15 cellular contexts compared by ENCODE assay signal in the genomic region with DNA sequence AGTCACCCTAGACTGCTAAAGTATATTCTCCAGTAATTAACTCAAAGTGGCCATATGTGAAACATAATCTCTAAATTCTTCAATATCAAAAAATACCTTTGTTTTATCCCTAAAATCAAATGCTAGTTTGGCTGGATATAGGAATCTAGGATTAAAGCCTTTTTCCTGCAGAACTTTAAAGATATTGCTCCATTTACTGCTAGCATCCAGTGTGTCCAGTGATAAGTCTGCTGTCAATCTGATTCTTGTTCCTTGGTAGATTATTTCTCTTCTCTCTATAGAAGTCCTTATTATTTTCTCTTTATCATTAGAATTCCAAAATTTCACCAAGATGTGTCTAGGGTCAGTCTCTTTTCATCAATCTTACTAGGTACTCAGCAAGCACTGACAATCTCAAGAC.
"Had no signal": no experiment of that assay in that cellular context is flagged by ENCODE, and none has a peak within 500 bp of the region (broad histone marks: within the 10 kb centered on the region; RNA-seq: fewer than 3 reads in every experiment).

No MANE protein-coding gene starts in this region.

- H3K36me3 ChIP-seq: tibial artery had no signal

- DNase-seq: activated CD4-positive, alpha-beta T cell treated with anti-CD3 and anti-CD28 coated beads for 1 hour; activated CD4-positive, alpha-beta T cell treated with anti-CD3 and anti-CD28 coated beads, Interleukin-2, amount 50 U/mL, for 48 hours; activated naive CD4-positive, alpha-beta T cell treated with anti-CD3 and anti-CD28 coated beads for 36 hours; head of caudate nucleus; kidney glomerular epithelial cell; mesenchymal stem cell; stimulated activated CD4-positive, alpha-beta T cell treated with anti-CD3 and anti-CD28 coated beads, Interleukin-15, amount 100 ng/mL, for 24 hours; stimulated activated CD4-positive, alpha-beta T cell treated with anti-CD3 and anti-CD28 coated beads, Interleukin-4, amount 100 ng/mL, for 1 hour; stimulated activated naive B cell treated with anti-CD40 and anti-IgM and Interleukin-4, amounts not matched to agents 10 μg/mL and 1 μg/mL and 100 μg/mL, for 72 hours; tibial artery had no signal

- H3K27ac Mint-ChIP-seq: activated naive CD4-positive, alpha-beta T cell treated with anti-CD3 and anti-CD28 coated beads for 36 hours; activated T-helper 2 cell treated with anti-CD3 and anti-CD28 coated beads, Interferon-gamma antibody, Interleukin-2, Interleukin-4, amounts not matched to agents 10 μg/mL and 5 μg/mL and 100 μg/mL, durations not matched to agents 14 hours and 24 hours and 36 hours; natural killer cell treated with Interleukin-12 subunit alpha and Interleukin-12 subunit beta and Interleukin-15 and Interleukin-18, amount 100 ng/mL, for 72 hours; stimulated activated naive B cell treated with anti-CD40 and anti-IgM and Interleukin-4, amounts not matched to agents 10 μg/mL and 1 μg/mL and 100 μg/mL, for 72 hours had no signal

- H3K4me3 ChIP-seq: skin epidermis, tibial artery had no signal

- FAIRE-seq: frontal cortex, urothelium cell line had no signal

- ATAC-seq: natural killer cell treated with Interleukin-12 subunit alpha and Interleukin-12 subunit beta and Interleukin-15 and Interleukin-18, amount 100 ng/mL, for 72 hours; stimulated activated naive B cell treated with anti-CD40 and anti-IgM and Interleukin-4, amounts not matched to agents 10 μg/mL and 1 μg/mL and 100 μg/mL, for 72 hours had no signal

- H3K4me1 Mint-ChIP-seq: stimulated activated naive B cell treated with anti-CD40 and anti-IgM and Interleukin-4, amounts not matched to agents 10 μg/mL and 1 μg/mL and 100 μg/mL, for 72 hours had no signal

- H3K4me3 Mint-ChIP-seq: activated naive CD4-positive, alpha-beta T cell treated with anti-CD3 and anti-CD28 coated beads for 36 hours; natural killer cell treated with Interleukin-12 subunit alpha and Interleukin-12 subunit beta and Interleukin-15 and Interleukin-18, amount 100 ng/mL, for 72 hours; stimulated activated naive B cell treated with anti-CD40 and anti-IgM and Interleukin-4, amounts not matched to agents 10 μg/mL and 1 μg/mL and 100 μg/mL, for 72 hours had no signal

- H3K27me3 Mint-ChIP-seq: natural killer cell treated with Interleukin-12 subunit alpha and Interleukin-12 subunit beta and Interleukin-15 and Interleukin-18, amount 100 ng/mL, for 72 hours; stimulated activated naive B cell treated with anti-CD40 and anti-IgM and Interleukin-4, amounts not matched to agents 10 μg/mL and 1 μg/mL and 100 μg/mL, for 72 hours had no signal

- H3K27ac ChIP-seq: skin epidermis, tibial artery had no signal

- H3K27me3 ChIP-seq: tibial artery had no signal
